8 cellular contexts compared by ENCODE assay signal in the genomic region with DNA sequence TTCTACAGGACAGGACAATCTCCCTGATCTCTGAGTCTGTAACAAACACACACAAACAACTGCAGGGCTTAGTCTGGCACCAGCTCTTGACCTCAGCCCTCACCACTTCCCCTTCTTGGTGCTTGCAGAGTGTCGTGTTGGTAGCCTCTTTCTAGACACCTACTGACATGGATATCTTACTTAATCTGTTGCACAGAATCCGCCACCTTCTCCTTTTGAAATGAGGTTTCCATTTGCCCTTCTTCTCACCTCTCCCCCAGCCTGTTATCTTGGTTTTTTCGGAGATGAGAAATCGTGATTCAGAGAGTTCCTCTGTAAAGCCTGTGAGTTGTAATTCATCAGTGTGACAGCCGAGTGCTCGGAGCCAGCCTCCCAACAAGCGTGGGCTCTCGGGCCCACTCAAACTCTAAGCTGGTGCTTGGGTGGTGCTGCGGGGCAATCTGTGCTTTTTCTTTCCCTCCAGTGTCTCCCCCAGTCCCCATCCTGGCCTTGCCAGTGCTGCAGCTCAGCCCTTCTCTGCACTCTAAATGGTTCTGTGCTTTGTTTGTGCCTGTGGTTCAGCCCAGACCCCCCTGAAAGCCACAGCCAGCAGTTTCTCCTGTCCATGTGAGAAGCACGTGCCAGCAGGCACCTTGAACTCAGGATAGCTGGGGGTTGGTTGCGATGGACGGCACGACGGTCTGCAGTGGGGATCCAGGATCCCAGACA. TPM values are rescaled to one million over a fixed set of nuclear protein-coding genes. Genes with fewer than 3 reads are reported as not detected.
DNase-seq lines count a peak whose midpoint lies in the region; ATAC-seq and TF ChIP-seq lines count a peak whose summit lies in the region.

No MANE protein-coding gene starts in this region.

- peak overlapping the region; percentile 50 for H3K4me3 ChIP-seq in CD8-positive, alpha-beta memory T cell (ENCODE audit: low read length)
- H3K4me3 ChIP-seq in WERI-Rb-1 (ENCODE audit: low read depth, low read length) = no peak overlapping the region

- peak; percentile 89 for ATAC-seq in GM21737 (IDR thresholded peaks at IDR 0.05; ENCODE audit: unreplicated experiment)

- POLR2A ChIA-PET in CD8-positive, alpha-beta memory T cell (lab: Charles Lee) = interaction anchor here (0.6 to 1.9 kb wide), 8 partner anchors 12 to 83 kb away, joined by 3 to 10 read pairs (median 4); a partner anchor contains a TSS

- no peaks in the 10 kb centered on the region for H3K27me3 Mint-ChIP-seq in CD8-positive, alpha-beta memory T cell

- peak overlapping the region; percentile 81 to 97 (median 86) for H3K27ac Mint-ChIP-seq in CD8-positive, alpha-beta memory T cell

- peaks cover 37 to 51% (median 41%) of the 10 kb centered on the region in 3 donors for H3K4me1 Mint-ChIP-seq in CD8-positive, alpha-beta memory T cell

- no peaks in the 10 kb centered on the region for H3K36me3 ChIP-seq in CD8-positive, alpha-beta memory T cell (ENCODE audit: insufficient read depth, low read length)
- no peaks in the 10 kb centered on the region for H3K36me3 ChIP-seq in WERI-Rb-1

- no peaks in the 10 kb centered on the region for H3K27me3 ChIP-seq in CD8-positive, alpha-beta memory T cell (ENCODE audit: insufficient read depth, low read length, poor library complexity, severe bottlenecking)
- no peaks in the 10 kb centered on the region for H3K27me3 ChIP-seq in WERI-Rb-1 (ENCODE audit: insufficient read depth, low read depth, severe bottlenecking)

- peak overlapping the region; percentile 62 for H3K27ac ChIP-seq in CD8-positive, alpha-beta memory T cell (ENCODE audit: low read depth, low read length)
- peak overlapping the region; percentile 76 for H3K27ac ChIP-seq in substantia nigra (ENCODE audit: low read depth, low read length, poor library complexity, severe bottlenecking)
- no peak overlapping the region for H3K27ac ChIP-seq in WERI-Rb-1

- H3K4me3 Mint-ChIP-seq in CD8-positive, alpha-beta memory T cell = peak overlapping the region; percentile 33 to 73 (median 67)

- peak; percentile 67 to 91 (median 74) for DNase-seq in CD8-positive, alpha-beta memory T cell
- DNase-seq in MV-4-11 (lab: John Stamatoyannopoulos, UW) (peak; percentile 100), fibroblast of gingiva (ENCODE audit: low read depth) (peak; percentile 39), nucleus accumbens (lab: John Stamatoyannopoulos, UW) (peak in 33 of 56 donors; percentile 9 to 78 (median 50)), substantia nigra (lab: John Stamatoyannopoulos, UW) (peak in 16 of 49 donors; percentile 11 to 65 (median 30)), WERI-Rb-1 (no peak)
- DNase-seq in activated CD8-positive, alpha-beta memory T cell treated with anti-CD3 and anti-CD28 coated beads, Interleukin-2, amount 50 U/mL, for 4 hours = peak; percentile 56

- H3K4me1 ChIP-seq in CD8-positive, alpha-beta memory T cell (ENCODE audit: insufficient read depth, low read length) = peaks cover 39% of the 10 kb centered on the region

- peaks cover 0 to 1% (median 0%) of the 10 kb centered on the region in 3 donors for H3K36me3 Mint-ChIP-seq in CD8-positive, alpha-beta memory T cell

- H3K9me3 ChIP-seq in CD8-positive, alpha-beta memory T cell (ENCODE audit: low read length) = no peaks in the 10 kb centered on the region
- no peaks in the 10 kb centered on the region for H3K9me3 ChIP-seq in WERI-Rb-1 (ENCODE audit: severe bottlenecking)

- CTCF ChIA-PET in CD8-positive, alpha-beta memory T cell (lab: Charles Lee) = interaction anchor here (0.9 to 4.0 kb wide), 10 partner anchors 9 to 85 kb away, joined by 3 to 22 read pairs (median 5); a partner anchor contains a TSS

- no peaks in the 10 kb centered on the region for H3K9me3 Mint-ChIP-seq in CD8-positive, alpha-beta memory T cell

- no peak for TF ChIP-seq CTCF in WERI-Rb-1 (IDR thresholded peaks at IDR 0.05; ENCODE audit: low read depth, low read length)

RNA-seq across cellular contexts. Expression of a gene that starts 28.1 kb away (rescaled TPM):
- 10 to 100 TPM; 13.2 to 13.5 TPM for total RNA-seq in CD8-positive, alpha-beta memory T cell
- 7.2 TPM for polyA plus RNA-seq in CD8-positive, alpha-beta memory T cell

RNA-seq across cellular contexts. Expression of a gene that starts 44.3 kb away (rescaled TPM):
- 10 to 100 TPM; 31.6 to 32.6 TPM for total RNA-seq in CD8-positive, alpha-beta memory T cell
- 45.7 TPM for polyA plus RNA-seq in CD8-positive, alpha-beta memory T cell

RNA-seq across cellular contexts. Expression of a gene that starts 56.6 kb away (rescaled TPM):
- not detected for total RNA-seq in CD8-positive, alpha-beta memory T cell
- polyA plus RNA-seq in CD8-positive, alpha-beta memory T cell = not detected
